Comparison of ENCODE assay signal across 1 cellular context in the genomic region with DNA sequence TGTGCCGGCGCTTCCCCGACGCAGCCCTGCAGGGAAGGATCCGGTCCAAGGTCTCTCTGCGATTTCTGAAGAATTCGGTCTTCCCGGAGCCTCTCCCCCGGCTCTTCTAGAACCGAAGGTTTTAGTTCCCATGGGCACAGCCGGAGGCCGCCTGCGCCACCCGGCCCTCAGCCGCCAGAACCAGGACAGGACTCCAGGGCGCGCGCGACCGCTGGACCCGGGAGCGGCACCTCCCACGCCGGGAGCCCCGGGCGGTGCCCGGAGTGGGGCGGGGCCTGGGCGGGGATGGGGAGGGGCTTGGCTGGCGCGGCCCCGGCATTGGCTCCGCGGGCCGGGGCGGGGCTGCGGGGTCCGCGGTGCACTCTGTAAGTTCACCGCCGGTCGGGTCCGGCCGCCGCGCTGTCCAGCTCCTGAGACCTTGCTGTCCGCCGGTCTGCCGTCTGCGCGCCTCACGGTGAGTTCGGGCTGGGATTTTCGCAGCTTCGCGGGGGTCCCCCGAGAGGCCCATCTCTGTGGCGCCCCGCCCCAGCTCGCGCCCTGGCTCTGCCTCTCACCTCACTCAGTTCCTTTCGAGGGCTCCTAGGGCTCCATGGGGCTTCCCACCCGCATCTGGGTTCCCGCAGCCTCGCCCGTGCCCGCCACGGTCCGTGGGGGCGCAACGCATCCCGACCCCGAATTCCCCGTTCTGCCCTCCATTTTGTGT.
TF ChIP-seq lines count a peak whose summit lies in the region.

A gene with protein sequence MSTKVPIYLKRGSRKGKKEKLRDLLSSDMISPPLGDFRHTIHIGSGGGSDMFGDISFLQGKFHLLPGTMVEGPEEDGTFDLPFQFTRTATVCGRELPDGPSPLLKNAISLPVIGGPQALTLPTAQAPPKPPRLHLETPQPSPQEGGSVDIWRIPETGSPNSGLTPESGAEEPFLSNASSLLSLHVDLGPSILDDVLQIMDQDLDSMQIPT (plus strand): TSS at position 366 of the 703 bp plus-strand sequence. CDS start 6,033 bp downstream, outside the sequence.

TF ChIP-seq in HepG2, 621 proteins besides CTCF, POLR2A, EP300 and RAD21 (continued from another document and continues in another):
- TF ChIP-seq IRF2 (CRISPR knock-in tag; IDR thresholded peaks at IDR 0.05) (peak; percentile 50), ZSCAN30 (CRISPR knock-in tag; IDR thresholded peaks at IDR 0.05) (no peak), ZNF333 (CRISPR knock-in tag; IDR thresholded peaks at IDR 0.05; ENCODE audit: borderline replicate concordance) (no peak), BRCA1 (CRISPR knock-in tag; IDR thresholded peaks at IDR 0.05) (0 out of 2 replicates have a peak, but pooled peaks have one; percentile 53), GABPA (IDR thresholded peaks at IDR 0.05; ENCODE audit: low read depth, low read length) (no peak), GABPA (CRISPR knock-in tag; IDR thresholded peaks at IDR 0.05; ENCODE audit: low read depth) (no peak), BHLHE40 (IDR thresholded peaks at IDR 0.05; ENCODE audit: low read length) (no peak), FOSL1 (CRISPR knock-in tag; IDR thresholded peaks at IDR 0.05; ENCODE audit: borderline replicate concordance) (no peak), ERF (CRISPR knock-in tag; IDR thresholded peaks at IDR 0.05) (no peak), ZBTB42 (CRISPR knock-in tag; IDR thresholded peaks at IDR 0.05) (no peak), ZNF558 (CRISPR knock-in tag; IDR thresholded peaks at IDR 0.05; ENCODE audit: borderline replicate concordance) (peak; percentile 68; the same call in 1 of the 2 replicates), ZNF644 (CRISPR knock-in tag; IDR thresholded peaks at IDR 0.05; ENCODE audit: low read depth) (no peak), NFKB2 (CRISPR knock-in tag; IDR thresholded peaks at IDR 0.05; ENCODE audit: borderline replicate concordance) (peak; percentile 59; the same call in 1 of the 2 replicates), ZFX (CRISPR knock-in tag; IDR thresholded peaks at IDR 0.05; ENCODE audit: low read depth) (peak; percentile 42; the same call in 1 of the 2 replicates), FOXP1 (IDR thresholded peaks at IDR 0.05) (no peak), FOXP1 (CRISPR knock-in tag; IDR thresholded peaks at IDR 0.05) (no peak), ZNF17 (CRISPR knock-in tag; IDR thresholded peaks at IDR 0.05) (no peak), MED13 (CRISPR knock-in tag; IDR thresholded peaks at IDR 0.05) (0 out of 2 replicates have a peak, but pooled peaks have one; percentile 44), FOSL2 (CRISPR knock-in tag; IDR thresholded peaks at IDR 0.05) (0 out of 2 replicates have a peak, but pooled peaks have one; percentile 13), ZNF10 (CRISPR knock-in tag; IDR thresholded peaks at IDR 0.05; ENCODE audit: borderline replicate concordance, low read depth) (no peak), AGO1 (IDR thresholded peaks at IDR 0.05; ENCODE audit: low read depth, low read length, poor library complexity, severe bottlenecking) (peak; percentile 53), BCL6 (CRISPR knock-in tag; IDR thresholded peaks at IDR 0.05) (0 out of 2 replicates have a peak, but pooled peaks have one; percentile 15), YY1 (IDR thresholded peaks at IDR 0.05; ENCODE audit: insufficient read depth, insufficient replicate concordance, low read depth, low read length) (peak; percentile 56), RFX1 (IDR thresholded peaks at IDR 0.05) (no peak), HDAC1 (CRISPR knock-in tag; IDR thresholded peaks at IDR 0.05) (peak; percentile 50; the same call in 1 of the 2 replicates), MIER3 (CRISPR knock-in tag; IDR thresholded peaks at IDR 0.05; ENCODE audit: borderline replicate concordance) (0 out of 2 replicates have a peak, but pooled peaks have one; percentile 38), SP4 (CRISPR knock-in tag; IDR thresholded peaks at IDR 0.05) (peak; percentile 74; the same call in 1 of the 2 replicates), HDAC2 (CRISPR knock-in tag; IDR thresholded peaks at IDR 0.05) (no peak), MLLT10 (CRISPR knock-in tag; IDR thresholded peaks at IDR 0.05) (no peak), KAT7 (CRISPR knock-in tag; IDR thresholded peaks at IDR 0.05; ENCODE audit: borderline replicate concordance) (no peak), ZNF550 (CRISPR knock-in tag; IDR thresholded peaks at IDR 0.05; ENCODE audit: borderline replicate concordance) (no peak)
- TF ChIP-seq, protein P1, sequence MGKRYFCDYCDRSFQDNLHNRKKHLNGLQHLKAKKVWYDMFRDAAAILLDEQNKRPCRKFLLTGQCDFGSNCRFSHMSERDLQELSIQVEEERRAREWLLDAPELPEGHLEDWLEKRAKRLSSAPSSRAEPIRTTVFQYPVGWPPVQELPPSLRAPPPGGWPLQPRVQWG (CRISPR knock-in tag; IDR thresholded peaks at IDR 0.05; ENCODE audit: borderline replicate concordance, low read depth): no peak
- TF ChIP-seq, protein P2, sequence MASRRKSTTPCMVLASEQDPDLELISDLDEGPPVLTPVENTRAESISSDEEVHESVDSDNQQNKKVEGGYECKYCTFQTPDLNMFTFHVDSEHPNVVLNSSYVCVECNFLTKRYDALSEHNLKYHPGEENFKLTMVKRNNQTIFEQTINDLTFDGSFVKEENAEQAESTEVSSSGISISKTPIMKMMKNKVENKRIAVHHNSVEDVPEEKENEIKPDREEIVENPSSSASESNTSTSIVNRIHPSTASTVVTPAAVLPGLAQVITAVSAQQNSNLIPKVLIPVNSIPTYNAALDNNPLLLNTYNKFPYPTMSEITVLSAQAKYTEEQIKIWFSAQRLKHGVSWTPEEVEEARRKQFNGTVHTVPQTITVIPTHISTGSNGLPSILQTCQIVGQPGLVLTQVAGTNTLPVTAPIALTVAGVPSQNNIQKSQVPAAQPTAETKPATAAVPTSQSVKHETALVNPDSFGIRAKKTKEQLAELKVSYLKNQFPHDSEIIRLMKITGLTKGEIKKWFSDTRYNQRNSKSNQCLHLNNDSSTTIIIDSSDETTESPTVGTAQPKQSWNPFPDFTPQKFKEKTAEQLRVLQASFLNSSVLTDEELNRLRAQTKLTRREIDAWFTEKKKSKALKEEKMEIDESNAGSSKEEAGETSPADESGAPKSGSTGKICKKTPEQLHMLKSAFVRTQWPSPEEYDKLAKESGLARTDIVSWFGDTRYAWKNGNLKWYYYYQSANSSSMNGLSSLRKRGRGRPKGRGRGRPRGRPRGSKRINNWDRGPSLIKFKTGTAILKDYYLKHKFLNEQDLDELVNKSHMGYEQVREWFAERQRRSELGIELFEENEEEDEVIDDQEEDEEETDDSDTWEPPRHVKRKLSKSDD (CRISPR knock-in tag; IDR thresholded peaks at IDR 0.05; ENCODE audit: low read depth): peak; percentile 57; the same call in 1 of the 2 replicates
- TF ChIP-seq, protein P3, sequence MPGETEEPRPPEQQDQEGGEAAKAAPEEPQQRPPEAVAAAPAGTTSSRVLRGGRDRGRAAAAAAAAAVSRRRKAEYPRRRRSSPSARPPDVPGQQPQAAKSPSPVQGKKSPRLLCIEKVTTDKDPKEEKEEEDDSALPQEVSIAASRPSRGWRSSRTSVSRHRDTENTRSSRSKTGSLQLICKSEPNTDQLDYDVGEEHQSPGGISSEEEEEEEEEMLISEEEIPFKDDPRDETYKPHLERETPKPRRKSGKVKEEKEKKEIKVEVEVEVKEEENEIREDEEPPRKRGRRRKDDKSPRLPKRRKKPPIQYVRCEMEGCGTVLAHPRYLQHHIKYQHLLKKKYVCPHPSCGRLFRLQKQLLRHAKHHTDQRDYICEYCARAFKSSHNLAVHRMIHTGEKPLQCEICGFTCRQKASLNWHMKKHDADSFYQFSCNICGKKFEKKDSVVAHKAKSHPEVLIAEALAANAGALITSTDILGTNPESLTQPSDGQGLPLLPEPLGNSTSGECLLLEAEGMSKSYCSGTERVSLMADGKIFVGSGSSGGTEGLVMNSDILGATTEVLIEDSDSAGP (CRISPR knock-in tag; IDR thresholded peaks at IDR 0.05; ENCODE audit: borderline replicate concordance): no peak
- TF ChIP-seq, protein P4, sequence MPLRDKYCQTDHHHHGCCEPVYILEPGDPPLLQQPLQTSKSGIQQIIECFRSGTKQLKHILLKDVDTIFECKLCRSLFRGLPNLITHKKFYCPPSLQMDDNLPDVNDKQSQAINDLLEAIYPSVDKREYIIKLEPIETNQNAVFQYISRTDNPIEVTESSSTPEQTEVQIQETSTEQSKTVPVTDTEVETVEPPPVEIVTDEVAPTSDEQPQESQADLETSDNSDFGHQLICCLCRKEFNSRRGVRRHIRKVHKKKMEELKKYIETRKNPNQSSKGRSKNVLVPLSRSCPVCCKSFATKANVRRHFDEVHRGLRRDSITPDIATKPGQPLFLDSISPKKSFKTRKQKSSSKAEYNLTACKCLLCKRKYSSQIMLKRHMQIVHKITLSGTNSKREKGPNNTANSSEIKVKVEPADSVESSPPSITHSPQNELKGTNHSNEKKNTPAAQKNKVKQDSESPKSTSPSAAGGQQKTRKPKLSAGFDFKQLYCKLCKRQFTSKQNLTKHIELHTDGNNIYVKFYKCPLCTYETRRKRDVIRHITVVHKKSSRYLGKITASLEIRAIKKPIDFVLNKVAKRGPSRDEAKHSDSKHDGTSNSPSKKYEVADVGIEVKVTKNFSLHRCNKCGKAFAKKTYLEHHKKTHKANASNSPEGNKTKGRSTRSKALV (CRISPR knock-in tag; IDR thresholded peaks at IDR 0.05): peak; percentile 65; the same call in 1 of the 2 replicates
- TF ChIP-seq, protein P5, sequence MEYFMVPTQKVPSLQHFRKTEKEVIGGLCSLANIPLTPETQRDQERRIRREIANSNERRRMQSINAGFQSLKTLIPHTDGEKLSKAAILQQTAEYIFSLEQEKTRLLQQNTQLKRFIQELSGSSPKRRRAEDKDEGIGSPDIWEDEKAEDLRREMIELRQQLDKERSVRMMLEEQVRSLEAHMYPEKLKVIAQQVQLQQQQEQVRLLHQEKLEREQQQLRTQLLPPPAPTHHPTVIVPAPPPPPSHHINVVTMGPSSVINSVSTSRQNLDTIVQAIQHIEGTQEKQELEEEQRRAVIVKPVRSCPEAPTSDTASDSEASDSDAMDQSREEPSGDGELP (IDR thresholded peaks at IDR 0.05; ENCODE audit: borderline replicate concordance, low read depth): no peak
- TF ChIP-seq, protein P6, sequence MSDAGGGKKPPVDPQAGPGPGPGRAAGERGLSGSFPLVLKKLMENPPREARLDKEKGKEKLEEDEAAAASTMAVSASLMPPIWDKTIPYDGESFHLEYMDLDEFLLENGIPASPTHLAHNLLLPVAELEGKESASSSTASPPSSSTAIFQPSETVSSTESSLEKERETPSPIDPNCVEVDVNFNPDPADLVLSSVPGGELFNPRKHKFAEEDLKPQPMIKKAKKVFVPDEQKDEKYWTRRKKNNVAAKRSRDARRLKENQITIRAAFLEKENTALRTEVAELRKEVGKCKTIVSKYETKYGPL (CRISPR knock-in tag; IDR thresholded peaks at IDR 0.05): peak; percentile 42; the same call in 1 of the 2 replicates
- TF ChIP-seq, protein P7, sequence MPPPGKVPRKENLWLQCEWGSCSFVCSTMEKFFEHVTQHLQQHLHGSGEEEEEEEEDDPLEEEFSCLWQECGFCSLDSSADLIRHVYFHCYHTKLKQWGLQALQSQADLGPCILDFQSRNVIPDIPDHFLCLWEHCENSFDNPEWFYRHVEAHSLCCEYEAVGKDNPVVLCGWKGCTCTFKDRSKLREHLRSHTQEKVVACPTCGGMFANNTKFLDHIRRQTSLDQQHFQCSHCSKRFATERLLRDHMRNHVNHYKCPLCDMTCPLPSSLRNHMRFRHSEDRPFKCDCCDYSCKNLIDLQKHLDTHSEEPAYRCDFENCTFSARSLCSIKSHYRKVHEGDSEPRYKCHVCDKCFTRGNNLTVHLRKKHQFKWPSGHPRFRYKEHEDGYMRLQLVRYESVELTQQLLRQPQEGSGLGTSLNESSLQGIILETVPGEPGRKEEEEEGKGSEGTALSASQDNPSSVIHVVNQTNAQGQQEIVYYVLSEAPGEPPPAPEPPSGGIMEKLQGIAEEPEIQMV (CRISPR knock-in tag; IDR thresholded peaks at IDR 0.05; ENCODE audit: low read depth): peak; percentile 89
- TF ChIP-seq, protein P8, sequence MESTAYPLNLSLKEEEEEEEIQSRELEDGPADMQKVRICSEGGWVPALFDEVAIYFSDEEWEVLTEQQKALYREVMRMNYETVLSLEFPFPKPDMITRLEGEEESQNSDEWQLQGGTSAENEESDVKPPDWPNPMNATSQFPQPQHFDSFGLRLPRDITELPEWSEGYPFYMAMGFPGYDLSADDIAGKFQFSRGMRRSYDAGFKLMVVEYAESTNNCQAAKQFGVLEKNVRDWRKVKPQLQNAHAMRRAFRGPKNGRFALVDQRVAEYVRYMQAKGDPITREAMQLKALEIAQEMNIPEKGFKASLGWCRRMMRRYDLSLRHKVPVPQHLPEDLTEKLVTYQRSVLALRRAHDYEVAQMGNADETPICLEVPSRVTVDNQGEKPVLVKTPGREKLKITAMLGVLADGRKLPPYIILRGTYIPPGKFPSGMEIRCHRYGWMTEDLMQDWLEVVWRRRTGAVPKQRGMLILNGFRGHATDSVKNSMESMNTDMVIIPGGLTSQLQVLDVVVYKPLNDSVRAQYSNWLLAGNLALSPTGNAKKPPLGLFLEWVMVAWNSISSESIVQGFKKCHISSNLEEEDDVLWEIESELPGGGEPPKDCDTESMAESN (CRISPR knock-in tag; conservative IDR thresholded peaks at IDR 0.05): 0 out of 2 replicates have a peak, but pooled peaks have one; percentile 20
- TF ChIP-seq, protein P9, sequence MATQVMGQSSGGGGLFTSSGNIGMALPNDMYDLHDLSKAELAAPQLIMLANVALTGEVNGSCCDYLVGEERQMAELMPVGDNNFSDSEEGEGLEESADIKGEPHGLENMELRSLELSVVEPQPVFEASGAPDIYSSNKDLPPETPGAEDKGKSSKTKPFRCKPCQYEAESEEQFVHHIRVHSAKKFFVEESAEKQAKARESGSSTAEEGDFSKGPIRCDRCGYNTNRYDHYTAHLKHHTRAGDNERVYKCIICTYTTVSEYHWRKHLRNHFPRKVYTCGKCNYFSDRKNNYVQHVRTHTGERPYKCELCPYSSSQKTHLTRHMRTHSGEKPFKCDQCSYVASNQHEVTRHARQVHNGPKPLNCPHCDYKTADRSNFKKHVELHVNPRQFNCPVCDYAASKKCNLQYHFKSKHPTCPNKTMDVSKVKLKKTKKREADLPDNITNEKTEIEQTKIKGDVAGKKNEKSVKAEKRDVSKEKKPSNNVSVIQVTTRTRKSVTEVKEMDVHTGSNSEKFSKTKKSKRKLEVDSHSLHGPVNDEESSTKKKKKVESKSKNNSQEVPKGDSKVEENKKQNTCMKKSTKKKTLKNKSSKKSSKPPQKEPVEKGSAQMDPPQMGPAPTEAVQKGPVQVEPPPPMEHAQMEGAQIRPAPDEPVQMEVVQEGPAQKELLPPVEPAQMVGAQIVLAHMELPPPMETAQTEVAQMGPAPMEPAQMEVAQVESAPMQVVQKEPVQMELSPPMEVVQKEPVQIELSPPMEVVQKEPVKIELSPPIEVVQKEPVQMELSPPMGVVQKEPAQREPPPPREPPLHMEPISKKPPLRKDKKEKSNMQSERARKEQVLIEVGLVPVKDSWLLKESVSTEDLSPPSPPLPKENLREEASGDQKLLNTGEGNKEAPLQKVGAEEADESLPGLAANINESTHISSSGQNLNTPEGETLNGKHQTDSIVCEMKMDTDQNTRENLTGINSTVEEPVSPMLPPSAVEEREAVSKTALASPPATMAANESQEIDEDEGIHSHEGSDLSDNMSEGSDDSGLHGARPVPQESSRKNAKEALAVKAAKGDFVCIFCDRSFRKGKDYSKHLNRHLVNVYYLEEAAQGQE (IDR thresholded peaks at IDR 0.05; ENCODE audit: borderline replicate concordance in 1 of 2, low read depth in 1 of 2, low read length in 2 of 2): peak; percentile 41 to 80
